In genomic region chr6:55239099-55239498, GRCh38 we compare ENCODE assay signal across 23 cellular contexts.
DNase-seq lines count a peak whose midpoint lies in the region; ATAC-seq and TF ChIP-seq lines count a peak whose summit lies in the region.
"Had no signal": no experiment of that assay in that cellular context is flagged by ENCODE, and none has a peak within 500 bp of the region (broad histone marks: within the 10 kb centered on the region; RNA-seq: fewer than 3 reads in every experiment).

No MANE protein-coding gene starts in this region.

- intact Hi-C loops in body of pancreas (cut with DNase I) = no loop called here

- no peaks in the 10 kb centered on the region for H3K36me3 ChIP-seq in body of pancreas (replicated peaks in 1 of 2; ENCODE audit: insufficient read depth in 1 of 2, low read depth in 2 of 2)
- H3K36me3 ChIP-seq: adrenal gland, ovary, spleen, uterus had no signal

- H3K27ac ChIP-seq in body of pancreas = no peak overlapping the region
- H3K27ac ChIP-seq: adrenal gland, ovary, PC-9, spleen, uterus had no signal

- 12 to 18% methylated on average over 1 of the region's 1 CpG for WGBS in body of pancreas, 2 donors

- no peaks in the 10 kb centered on the region for H3K9me3 ChIP-seq in body of pancreas
- H3K9me3 ChIP-seq: adrenal gland, ovary, spleen, uterus had no signal

- no peak overlapping the region for H3K4me3 ChIP-seq in body of pancreas
- H3K4me3 ChIP-seq: adrenal gland, ovary, PC-9, spleen, uterus had no signal

- H3K4me1 ChIP-seq in body of pancreas = peaks cover 9% of the 10 kb centered on the region
- H3K4me1 ChIP-seq: adrenal gland, spleen, uterus had no signal

- TF ChIP-seq POLR2A in body of pancreas (IDR thresholded peaks at IDR 0.05) = no peak

- no peak for TF ChIP-seq CTCF in body of pancreas (IDR thresholded peaks at IDR 0.05)

- no peaks in the 10 kb centered on the region for H3K27me3 ChIP-seq in body of pancreas
- H3K27me3 ChIP-seq: adrenal gland, ovary, spleen, uterus had no signal

- DNase-seq in COLO829 (ENCODE audit: low spot score) (peak; percentile 12), M059J (ENCODE audit: low read depth) (peak; percentile 55), body of pancreas (peak; percentile 49 to 84 (median 64)), myocyte (ENCODE audit: low read depth) (peak; percentile 86), cerebellar nuclear complex (lab: John Stamatoyannopoulos, UW) (no peak), NCI-H146 treated with DMSO at 0.1 percent for 48 hours (lab: John Stamatoyannopoulos, UW; ENCODE audit: unreplicated experiment) (no peak), NCI-H146 (lab: John Stamatoyannopoulos, UW) (no peak)
- DNase-seq: activated CD8-positive, alpha-beta T cell treated with anti-CD3 and anti-CD28 coated beads for 36 hours; adrenal gland; AML-193; cortex of kidney; DMS153; hippocampal formation; KBM-7; NCI-H1694 treated with DMSO at 0.1 percent for 48 hours; NCI-H524 treated with DMSO at 0.1 percent for 48 hours; ovary; spleen; stimulated activated naive CD4-positive, alpha-beta T cell treated with Interleukin-2 at 50 U/mL for 16 hours; SW 1271; uterus had no signal

- ATAC-seq in body of pancreas = peak; percentile 68
- no peak for ATAC-seq in GM21576 (IDR thresholded peaks at IDR 0.05; ENCODE audit: unreplicated experiment)
- ATAC-seq: activated CD8-positive, alpha-beta T cell treated with anti-CD3 and anti-CD28 coated beads for 36 hours had no signal

Comparison
In these comparisons a context has a peak if more than half of its experiments do, and no peak if none do; other contexts are left out.
1. DNase-seq: peak in COLO829 (single experiment), M059J (single experiment), body of pancreas (4 of 4) and myocyte (single experiment); none in cerebellar nuclear complex (0 of 2), NCI-H146 treated with DMSO at 0.1 percent for 48 hours (single experiment) and NCI-H146 (single experiment).